In the genomic region with DNA sequence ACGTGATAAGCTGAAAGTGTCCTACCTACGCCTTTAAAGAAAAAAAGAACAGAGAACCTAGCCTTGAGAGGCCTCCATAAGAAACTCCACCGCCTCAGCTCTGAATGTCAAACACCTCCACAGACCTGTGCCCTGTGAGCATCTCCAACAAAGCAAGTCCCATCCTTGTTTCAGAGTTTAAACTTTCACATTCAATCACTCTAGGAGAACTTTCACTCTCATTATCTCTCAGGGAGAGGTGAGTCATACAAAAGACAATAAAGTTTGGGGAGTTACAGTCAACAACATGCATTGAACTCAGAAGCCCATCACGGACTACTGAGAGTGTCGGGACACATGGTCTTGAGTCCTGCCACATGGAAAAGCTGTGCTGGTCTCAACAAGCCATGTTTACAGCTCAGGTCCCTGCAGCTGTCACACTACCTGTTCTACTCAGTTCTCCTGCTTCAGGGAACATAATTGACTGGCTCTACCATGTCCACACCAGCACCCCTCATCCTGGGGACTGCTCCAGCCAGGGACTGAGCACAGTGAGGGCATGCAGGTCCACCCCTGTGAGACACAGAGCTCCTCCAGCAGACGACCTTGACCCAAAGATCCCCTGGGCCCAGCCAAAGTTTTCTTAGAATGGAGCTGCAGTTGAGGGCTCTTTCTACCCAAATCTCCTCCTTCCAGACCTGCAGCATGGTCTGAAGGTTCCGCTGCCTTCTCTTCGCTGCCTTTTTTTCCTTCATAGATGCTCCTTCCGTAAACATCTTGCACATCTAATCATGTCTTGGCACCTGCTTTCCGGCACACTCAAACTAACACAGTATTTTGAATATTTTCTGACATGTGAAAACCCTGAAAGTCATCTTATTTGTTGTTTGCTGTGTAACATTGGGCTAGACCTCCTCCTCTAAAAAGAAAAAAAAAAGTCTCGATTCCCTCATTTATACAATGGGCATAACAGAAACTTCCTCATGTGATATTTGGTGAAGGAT, we compare ENCODE assay signal across 8 cellular contexts.
A peak's percentile ranks its signal among the peaks of the same experiment; 100 is the strongest.
DNase-seq lines count a peak whose midpoint lies in the region; ATAC-seq and TF ChIP-seq lines count a peak whose summit lies in the region.

No MANE protein-coding gene starts in this region.

- peaks cover 57 to 80% of the 10 kb centered on the region in 2 donors for H3K36me3 Mint-ChIP-seq in activated naive CD4-positive, alpha-beta T cell treated with anti-CD3 and anti-CD28 coated beads, Interleukin-2, amount 50 U/mL, for 72 hours
- peaks cover 85% of the 10 kb centered on the region for H3K36me3 Mint-ChIP-seq in nephron (ENCODE audit: low read depth)

- H3K4me3 Mint-ChIP-seq in nephron, result no peak overlapping the region

- H2AFZ ChIP-seq in neuronal stem cell (ENCODE audit: low read length), result no peak overlapping the region

- H3K4me3 ChIP-seq in DOHH2 (ENCODE audit: low read length) (peak overlapping the region; percentile 60), neuronal stem cell (ENCODE audit: low read length in 2 of 2) (no peak overlapping the region)

- H2BK15ac ChIP-seq in neuronal stem cell (ENCODE audit: low read length), result no peak overlapping the region

- H4K8ac ChIP-seq in neuronal stem cell (ENCODE audit: low read depth, low read length), result no peak overlapping the region

- H2BK12ac ChIP-seq in neuronal stem cell (ENCODE audit: low read length), result no peak overlapping the region

- peaks cover 78% of the 10 kb centered on the region for H3F3A ChIP-seq in DOHH2 (ENCODE audit: control insufficient read depth, insufficient read depth)

- no peak overlapping the region for H2BK120ac ChIP-seq in neuronal stem cell (ENCODE audit: low read depth, low read length)

- H3K23ac ChIP-seq in neuronal stem cell (ENCODE audit: low read depth, low read length, poor library complexity), result no peak overlapping the region

- H3K79me1 ChIP-seq in neuronal stem cell (ENCODE audit: low read depth, low read length), result no peaks in the 10 kb centered on the region

- H4K91ac ChIP-seq in neuronal stem cell (ENCODE audit: low read depth, low read length, poor library complexity), result no peak overlapping the region

- no CpG with 5 or more reads among the region's 11 CpGs for WGBS in neuronal stem cell (ENCODE audit: extremely low coverage in 2 of 2, insufficient read length in 2 of 2, insufficient replicate concordance in 1 of 2), 2 donors

- DNase-seq in GM20000 (ENCODE audit: low spot score) (peak; percentile 56), neuronal stem cell (ENCODE audit: low spot score) (no peak), glomerular visceral epithelial cell (ENCODE audit: extremely low spot score) (no peak), NCI-H187 (lab: John Stamatoyannopoulos, UW) (no peak)
- peak in 1 of 2 donors; percentile 62 for DNase-seq in activated naive CD4-positive, alpha-beta T cell treated with anti-CD3 and anti-CD28 coated beads, Interleukin-2, amount 50 U/mL, for 72 hours (ENCODE audit: low spot score in 2 of 2)

- ATAC-seq in HG03565 (IDR thresholded peaks at IDR 0.05; ENCODE audit: unreplicated experiment), result peak; percentile 39
- ATAC-seq in activated naive CD4-positive, alpha-beta T cell treated with anti-CD3 and anti-CD28 coated beads, Interleukin-2, amount 50 U/mL, for 72 hours, result peak; percentile 73 to 75

- no peaks in the 10 kb centered on the region for H3K9me2 ChIP-seq in DOHH2 (replicated peaks; ENCODE audit: control insufficient read depth, low read length)

- peaks cover 91% of the 10 kb centered on the region for H3K79me2 ChIP-seq in DOHH2 (ENCODE audit: control insufficient read depth, low read length)

- no peak for TF ChIP-seq CTCF in DOHH2 (IDR thresholded peaks at IDR 0.05; ENCODE audit: low read depth, low read length, poor library complexity, severe bottlenecking)
- no peak for TF ChIP-seq CTCF in GM20000 (IDR thresholded peaks at IDR 0.05; ENCODE audit: extremely low read depth, missing control alignments)
- TF ChIP-seq CTCF in nephron (IDR thresholded peaks at IDR 0.05; ENCODE audit: unreplicated experiment in 3 of 3), result no peak

- peaks cover 40% of the 10 kb centered on the region for H3K4me1 Mint-ChIP-seq in nephron

- H3K4me1 ChIP-seq in DOHH2 (ENCODE audit: control insufficient read depth, low read length) (peaks cover 99% of the 10 kb centered on the region), neuronal stem cell (ENCODE audit: control insufficient read depth in 2 of 2, insufficient read depth in 1 of 2, low read depth in 1 of 2, low read length in 2 of 2) (peaks cover 2 to 13% of the 10 kb centered on the region in 2 donors)

- H3K36me3 ChIP-seq in DOHH2 (ENCODE audit: control insufficient read depth, low read length), result peaks cover 94% of the 10 kb centered on the region
- peaks cover 0 to 23% of the 10 kb centered on the region in 2 donors for H3K36me3 ChIP-seq in neuronal stem cell (replicated peaks in 1 of 2; ENCODE audit: control insufficient read depth in 2 of 2, insufficient read depth in 2 of 2, low read length in 2 of 2)

- H2BK5ac ChIP-seq in neuronal stem cell (ENCODE audit: low read length), result no peak overlapping the region

- H3K27ac Mint-ChIP-seq in activated naive CD4-positive, alpha-beta T cell treated with anti-CD3 and anti-CD28 coated beads, Interleukin-2, amount 50 U/mL, for 72 hours, result peak overlapping the region; percentile 97 to 99
- peak overlapping the region in 2 of 3 experiments; percentile 13 to 26 for H3K27ac Mint-ChIP-seq in nephron

- H3K27me3 ChIP-seq in DOHH2 (ENCODE audit: control insufficient read depth, low read length) (no peaks in the 10 kb centered on the region), neuronal stem cell (ENCODE audit: control insufficient read depth in 3 of 3, insufficient read depth in 3 of 3, low read depth in 1 of 3, low read length in 3 of 3) (no peaks in the 10 kb centered on the region)

- no peak overlapping the region for H3K9ac ChIP-seq in neuronal stem cell (ENCODE audit: low read depth, low read length, poor library complexity)

- peak overlapping the region; percentile 93 for H3K27ac ChIP-seq in DOHH2 (ENCODE audit: low read depth, low read length)
- no peak overlapping the region for H3K27ac ChIP-seq in neuronal stem cell (replicated peaks; ENCODE audit: low read length)

- peak overlapping the region; percentile 91 for H3K4me2 ChIP-seq in DOHH2 (ENCODE audit: low read length)
- H3K4me2 ChIP-seq in neuronal stem cell (ENCODE audit: insufficient read depth, low read length, poor library complexity, severe bottlenecking), result no peak overlapping the region

- no peak overlapping the region for H3K4ac ChIP-seq in neuronal stem cell (ENCODE audit: low read length)

- H3K14ac ChIP-seq in neuronal stem cell (ENCODE audit: low read length), result no peak overlapping the region

- H2AK5ac ChIP-seq in neuronal stem cell (ENCODE audit: low read depth, low read length), result no peak overlapping the region

- H3K18ac ChIP-seq in neuronal stem cell (ENCODE audit: low read length), result no peak overlapping the region

- H3K27me3 Mint-ChIP-seq in nephron (ENCODE audit: low read depth), result peaks cover 5% of the 10 kb centered on the region

- 0 out of 2 replicates have a peak, but pooled peaks cover 10% of the 10 kb centered on the region for H4K20me1 ChIP-seq in DOHH2 (ENCODE audit: control insufficient read depth, insufficient read depth, low read depth, low read length)

- H3K9me3 ChIP-seq in DOHH2 (ENCODE audit: control insufficient read depth, insufficient read depth, low read length), result no peaks in the 10 kb centered on the region
- H3K9me3 ChIP-seq in neuronal stem cell (replicated peaks in 1 of 2; ENCODE audit: control insufficient read depth in 2 of 2, insufficient read depth in 1 of 2, low read depth in 1 of 2, low read length in 2 of 2), result no peaks in the 10 kb centered on the region

- H3K9me3 Mint-ChIP-seq in activated naive CD4-positive, alpha-beta T cell treated with anti-CD3 and anti-CD28 coated beads, Interleukin-2, amount 50 U/mL, for 72 hours, result no peaks in the 10 kb centered on the region
- H3K9me3 Mint-ChIP-seq in nephron, result no peaks in the 10 kb centered on the region
